Comparison of ENCODE assay signal across 1 cellular context in the genomic region with DNA sequence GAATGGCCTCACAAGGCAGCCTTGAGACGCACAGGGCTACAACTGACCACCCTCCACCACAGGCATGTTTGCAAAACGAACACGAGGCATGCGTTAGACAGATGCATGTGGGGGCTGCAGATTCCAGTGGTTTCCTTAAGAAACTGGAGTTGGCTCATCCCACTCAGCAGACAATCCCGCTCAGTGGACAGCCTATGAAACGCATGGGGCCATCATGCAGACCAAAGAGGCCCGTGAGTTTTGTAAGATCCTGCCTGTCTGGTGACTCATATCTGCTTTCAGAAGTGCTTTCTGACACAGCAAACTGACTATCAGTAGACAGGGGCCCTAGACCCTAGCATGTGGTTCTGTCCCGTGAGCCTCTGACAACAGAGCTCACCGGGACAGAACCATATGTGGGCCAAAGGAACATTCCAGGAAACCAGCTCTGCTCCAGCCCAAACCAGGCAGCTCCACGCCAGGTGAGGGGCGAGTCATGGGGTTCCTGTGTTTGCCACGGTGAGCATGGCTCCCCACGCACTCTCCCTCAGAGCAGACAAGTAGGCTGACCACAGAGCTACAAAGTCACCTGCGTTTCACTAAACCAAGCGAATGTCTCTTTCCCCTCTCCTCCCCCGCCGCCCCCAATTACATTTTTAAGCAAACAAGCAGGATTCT.
TF ChIP-seq lines count a peak whose summit lies in the region.

No MANE protein-coding gene starts in this region.

TF ChIP-seq in K562, 482 proteins besides CTCF, POLR2A, EP300 and RAD21 (continued from another document and continues in another):
- no peak for TF ChIP-seq ZNF316 (IDR thresholded peaks at IDR 0.05)
- no peak for TF ChIP-seq NR2C1 (IDR thresholded peaks at IDR 0.05)
- TF ChIP-seq NR2C1 (tag; IDR thresholded peaks at IDR 0.05): no peak
- no peak for TF ChIP-seq RBBP5 (IDR thresholded peaks at IDR 0.05; ENCODE audit: borderline replicate concordance, insufficient read depth, low read length, poor library complexity, severe bottlenecking)
- TF ChIP-seq, protein P1, sequence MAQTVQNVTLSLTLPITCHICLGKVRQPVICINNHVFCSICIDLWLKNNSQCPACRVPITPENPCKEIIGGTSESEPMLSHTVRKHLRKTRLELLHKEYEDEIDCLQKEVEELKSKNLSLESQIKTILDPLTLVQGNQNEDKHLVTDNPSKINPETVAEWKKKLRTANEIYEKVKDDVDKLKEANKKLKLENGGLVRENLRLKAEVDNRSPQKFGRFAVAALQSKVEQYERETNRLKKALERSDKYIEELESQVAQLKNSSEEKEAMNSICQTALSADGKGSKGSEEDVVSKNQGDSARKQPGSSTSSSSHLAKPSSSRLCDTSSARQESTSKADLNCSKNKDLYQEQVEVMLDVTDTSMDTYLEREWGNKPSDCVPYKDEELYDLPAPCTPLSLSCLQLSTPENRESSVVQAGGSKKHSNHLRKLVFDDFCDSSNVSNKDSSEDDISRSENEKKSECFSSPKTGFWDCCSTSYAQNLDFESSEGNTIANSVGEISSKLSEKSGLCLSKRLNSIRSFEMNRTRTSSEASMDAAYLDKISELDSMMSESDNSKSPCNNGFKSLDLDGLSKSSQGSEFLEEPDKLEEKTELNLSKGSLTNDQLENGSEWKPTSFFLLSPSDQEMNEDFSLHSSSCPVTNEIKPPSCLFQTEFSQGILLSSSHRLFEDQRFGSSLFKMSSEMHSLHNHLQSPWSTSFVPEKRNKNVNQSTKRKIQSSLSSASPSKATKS (CRISPR knock-in tag; IDR thresholded peaks at IDR 0.05): no peak
- TF ChIP-seq ZNF175 (CRISPR knock-in tag; IDR thresholded peaks at IDR 0.05; ENCODE audit: low read depth): no peak
- TF ChIP-seq, protein P2, sequence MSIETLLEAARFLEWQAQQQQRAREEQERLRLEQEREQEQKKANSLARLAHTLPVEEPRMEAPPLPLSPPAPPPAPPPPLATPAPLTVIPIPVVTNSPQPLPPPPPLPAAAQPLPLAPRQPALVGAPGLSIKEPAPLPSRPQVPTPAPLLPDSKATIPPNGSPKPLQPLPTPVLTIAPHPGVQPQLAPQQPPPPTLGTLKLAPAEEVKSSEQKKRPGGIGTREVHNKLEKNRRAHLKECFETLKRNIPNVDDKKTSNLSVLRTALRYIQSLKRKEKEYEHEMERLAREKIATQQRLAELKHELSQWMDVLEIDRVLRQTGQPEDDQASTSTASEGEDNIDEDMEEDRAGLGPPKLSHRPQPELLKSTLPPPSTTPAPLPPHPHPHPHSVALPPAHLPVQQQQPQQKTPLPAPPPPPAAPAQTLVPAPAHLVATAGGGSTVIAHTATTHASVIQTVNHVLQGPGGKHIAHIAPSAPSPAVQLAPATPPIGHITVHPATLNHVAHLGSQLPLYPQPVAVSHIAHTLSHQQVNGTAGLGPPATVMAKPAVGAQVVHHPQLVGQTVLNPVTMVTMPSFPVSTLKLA (conservative IDR thresholded peaks at IDR 0.05): 0 out of 4 replicates have a peak, but pooled peaks of 1 of the 2 experiments have one; percentile 37
- no peak for TF ChIP-seq RFX5 (IDR thresholded peaks at IDR 0.05; ENCODE audit: low read depth, low read length)
- TF ChIP-seq ARID1B (IDR thresholded peaks at IDR 0.05): peak; percentile 37; the same call in 1 of the 2 replicates
- no peak for TF ChIP-seq ETS2 (tag; IDR thresholded peaks at IDR 0.05; ENCODE audit: borderline replicate concordance, poor library complexity, severe bottlenecking)
- TF ChIP-seq, protein P3, sequence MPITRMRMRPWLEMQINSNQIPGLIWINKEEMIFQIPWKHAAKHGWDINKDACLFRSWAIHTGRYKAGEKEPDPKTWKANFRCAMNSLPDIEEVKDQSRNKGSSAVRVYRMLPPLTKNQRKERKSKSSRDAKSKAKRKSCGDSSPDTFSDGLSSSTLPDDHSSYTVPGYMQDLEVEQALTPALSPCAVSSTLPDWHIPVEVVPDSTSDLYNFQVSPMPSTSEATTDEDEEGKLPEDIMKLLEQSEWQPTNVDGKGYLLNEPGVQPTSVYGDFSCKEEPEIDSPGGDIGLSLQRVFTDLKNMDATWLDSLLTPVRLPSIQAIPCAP (CRISPR knock-in tag; IDR thresholded peaks at IDR 0.05; ENCODE audit: borderline replicate concordance): no peak
- TF ChIP-seq, protein P4, sequence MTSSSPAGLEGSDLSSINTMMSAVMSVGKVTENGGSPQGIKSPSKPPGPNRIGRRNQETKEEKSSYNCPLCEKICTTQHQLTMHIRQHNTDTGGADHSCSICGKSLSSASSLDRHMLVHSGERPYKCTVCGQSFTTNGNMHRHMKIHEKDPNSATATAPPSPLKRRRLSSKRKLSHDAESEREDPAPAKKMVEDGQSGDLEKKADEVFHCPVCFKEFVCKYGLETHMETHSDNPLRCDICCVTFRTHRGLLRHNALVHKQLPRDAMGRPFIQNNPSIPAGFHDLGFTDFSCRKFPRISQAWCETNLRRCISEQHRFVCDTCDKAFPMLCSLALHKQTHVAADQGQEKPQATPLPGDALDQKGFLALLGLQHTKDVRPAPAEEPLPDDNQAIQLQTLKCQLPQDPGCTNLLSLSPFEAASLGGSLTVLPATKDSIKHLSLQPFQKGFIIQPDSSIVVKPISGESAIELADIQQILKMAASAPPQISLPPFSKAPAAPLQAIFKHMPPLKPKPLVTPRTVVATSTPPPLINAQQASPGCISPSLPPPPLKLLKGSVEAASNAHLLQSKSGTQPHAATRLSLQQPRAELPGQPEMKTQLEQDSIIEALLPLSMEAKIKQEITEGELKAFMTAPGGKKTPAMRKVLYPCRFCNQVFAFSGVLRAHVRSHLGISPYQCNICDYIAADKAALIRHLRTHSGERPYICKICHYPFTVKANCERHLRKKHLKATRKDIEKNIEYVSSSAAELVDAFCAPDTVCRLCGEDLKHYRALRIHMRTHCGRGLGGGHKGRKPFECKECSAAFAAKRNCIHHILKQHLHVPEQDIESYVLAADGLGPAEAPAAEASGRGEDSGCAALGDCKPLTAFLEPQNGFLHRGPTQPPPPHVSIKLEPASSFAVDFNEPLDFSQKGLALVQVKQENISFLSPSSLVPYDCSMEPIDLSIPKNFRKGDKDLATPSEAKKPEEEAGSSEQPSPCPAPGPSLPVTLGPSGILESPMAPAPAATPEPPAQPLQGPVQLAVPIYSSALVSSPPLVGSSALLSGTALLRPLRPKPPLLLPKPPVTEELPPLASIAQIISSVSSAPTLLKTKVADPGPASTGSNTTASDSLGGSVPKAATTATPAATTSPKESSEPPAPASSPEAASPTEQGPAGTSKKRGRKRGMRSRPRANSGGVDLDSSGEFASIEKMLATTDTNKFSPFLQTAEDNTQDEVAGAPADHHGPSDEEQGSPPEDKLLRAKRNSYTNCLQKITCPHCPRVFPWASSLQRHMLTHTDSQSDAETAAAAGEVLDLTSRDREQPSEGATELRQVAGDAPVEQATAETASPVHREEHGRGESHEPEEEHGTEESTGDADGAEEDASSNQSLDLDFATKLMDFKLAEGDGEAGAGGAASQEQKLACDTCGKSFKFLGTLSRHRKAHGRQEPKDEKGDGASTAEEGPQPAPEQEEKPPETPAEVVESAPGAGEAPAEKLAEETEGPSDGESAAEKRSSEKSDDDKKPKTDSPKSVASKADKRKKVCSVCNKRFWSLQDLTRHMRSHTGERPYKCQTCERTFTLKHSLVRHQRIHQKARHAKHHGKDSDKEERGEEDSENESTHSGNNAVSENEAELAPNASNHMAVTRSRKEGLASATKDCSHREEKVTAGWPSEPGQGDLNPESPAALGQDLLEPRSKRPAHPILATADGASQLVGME (CRISPR knock-in tag; IDR thresholded peaks at IDR 0.05): no peak
- 0 out of 2 replicates have a peak, but pooled peaks have one; percentile 47 for TF ChIP-seq SMAD4 (CRISPR knock-in tag; conservative IDR thresholded peaks at IDR 0.05)
- TF ChIP-seq ZNF707 (CRISPR knock-in tag; conservative IDR thresholded peaks at IDR 0.05): no peak
- TF ChIP-seq SRSF1 (IDR thresholded peaks at IDR 0.05; ENCODE audit: low read depth, low read length): no peak
- TF ChIP-seq, protein P5, sequence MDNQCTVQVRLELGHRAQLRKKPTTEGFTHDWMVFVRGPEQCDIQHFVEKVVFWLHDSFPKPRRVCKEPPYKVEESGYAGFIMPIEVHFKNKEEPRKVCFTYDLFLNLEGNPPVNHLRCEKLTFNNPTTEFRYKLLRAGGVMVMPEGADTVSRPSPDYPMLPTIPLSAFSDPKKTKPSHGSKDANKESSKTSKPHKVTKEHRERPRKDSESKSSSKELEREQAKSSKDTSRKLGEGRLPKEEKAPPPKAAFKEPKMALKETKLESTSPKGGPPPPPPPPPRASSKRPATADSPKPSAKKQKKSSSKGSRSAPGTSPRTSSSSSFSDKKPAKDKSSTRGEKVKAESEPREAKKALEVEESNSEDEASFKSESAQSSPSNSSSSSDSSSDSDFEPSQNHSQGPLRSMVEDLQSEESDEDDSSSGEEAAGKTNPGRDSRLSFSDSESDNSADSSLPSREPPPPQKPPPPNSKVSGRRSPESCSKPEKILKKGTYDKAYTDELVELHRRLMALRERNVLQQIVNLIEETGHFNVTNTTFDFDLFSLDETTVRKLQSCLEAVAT (IDR thresholded peaks at IDR 0.05): no peak
- no peak for TF ChIP-seq ASH1L (IDR thresholded peaks at IDR 0.05; ENCODE audit: borderline replicate concordance, low read depth, partially characterized antibody)
- peak; percentile 79 for TF ChIP-seq JUND (IDR thresholded peaks at IDR 0.05; ENCODE audit: borderline replicate concordance, low read depth, low read length)
- peak; percentile 75; the same call in 1 of the 3 replicates for TF ChIP-seq JUND (tag; IDR thresholded peaks at IDR 0.05; ENCODE audit: borderline replicate concordance, low read depth, low read length)
- TF ChIP-seq ZC3H8 (IDR thresholded peaks at IDR 0.05): no peak
- peak; percentile 21; the same call in 1 of the 2 replicates for TF ChIP-seq CBFA2T3 (IDR thresholded peaks at IDR 0.05)
- no peak for TF ChIP-seq TCF7L2 (IDR thresholded peaks at IDR 0.05; ENCODE audit: low read depth, low read length)
- TF ChIP-seq, protein P6, sequence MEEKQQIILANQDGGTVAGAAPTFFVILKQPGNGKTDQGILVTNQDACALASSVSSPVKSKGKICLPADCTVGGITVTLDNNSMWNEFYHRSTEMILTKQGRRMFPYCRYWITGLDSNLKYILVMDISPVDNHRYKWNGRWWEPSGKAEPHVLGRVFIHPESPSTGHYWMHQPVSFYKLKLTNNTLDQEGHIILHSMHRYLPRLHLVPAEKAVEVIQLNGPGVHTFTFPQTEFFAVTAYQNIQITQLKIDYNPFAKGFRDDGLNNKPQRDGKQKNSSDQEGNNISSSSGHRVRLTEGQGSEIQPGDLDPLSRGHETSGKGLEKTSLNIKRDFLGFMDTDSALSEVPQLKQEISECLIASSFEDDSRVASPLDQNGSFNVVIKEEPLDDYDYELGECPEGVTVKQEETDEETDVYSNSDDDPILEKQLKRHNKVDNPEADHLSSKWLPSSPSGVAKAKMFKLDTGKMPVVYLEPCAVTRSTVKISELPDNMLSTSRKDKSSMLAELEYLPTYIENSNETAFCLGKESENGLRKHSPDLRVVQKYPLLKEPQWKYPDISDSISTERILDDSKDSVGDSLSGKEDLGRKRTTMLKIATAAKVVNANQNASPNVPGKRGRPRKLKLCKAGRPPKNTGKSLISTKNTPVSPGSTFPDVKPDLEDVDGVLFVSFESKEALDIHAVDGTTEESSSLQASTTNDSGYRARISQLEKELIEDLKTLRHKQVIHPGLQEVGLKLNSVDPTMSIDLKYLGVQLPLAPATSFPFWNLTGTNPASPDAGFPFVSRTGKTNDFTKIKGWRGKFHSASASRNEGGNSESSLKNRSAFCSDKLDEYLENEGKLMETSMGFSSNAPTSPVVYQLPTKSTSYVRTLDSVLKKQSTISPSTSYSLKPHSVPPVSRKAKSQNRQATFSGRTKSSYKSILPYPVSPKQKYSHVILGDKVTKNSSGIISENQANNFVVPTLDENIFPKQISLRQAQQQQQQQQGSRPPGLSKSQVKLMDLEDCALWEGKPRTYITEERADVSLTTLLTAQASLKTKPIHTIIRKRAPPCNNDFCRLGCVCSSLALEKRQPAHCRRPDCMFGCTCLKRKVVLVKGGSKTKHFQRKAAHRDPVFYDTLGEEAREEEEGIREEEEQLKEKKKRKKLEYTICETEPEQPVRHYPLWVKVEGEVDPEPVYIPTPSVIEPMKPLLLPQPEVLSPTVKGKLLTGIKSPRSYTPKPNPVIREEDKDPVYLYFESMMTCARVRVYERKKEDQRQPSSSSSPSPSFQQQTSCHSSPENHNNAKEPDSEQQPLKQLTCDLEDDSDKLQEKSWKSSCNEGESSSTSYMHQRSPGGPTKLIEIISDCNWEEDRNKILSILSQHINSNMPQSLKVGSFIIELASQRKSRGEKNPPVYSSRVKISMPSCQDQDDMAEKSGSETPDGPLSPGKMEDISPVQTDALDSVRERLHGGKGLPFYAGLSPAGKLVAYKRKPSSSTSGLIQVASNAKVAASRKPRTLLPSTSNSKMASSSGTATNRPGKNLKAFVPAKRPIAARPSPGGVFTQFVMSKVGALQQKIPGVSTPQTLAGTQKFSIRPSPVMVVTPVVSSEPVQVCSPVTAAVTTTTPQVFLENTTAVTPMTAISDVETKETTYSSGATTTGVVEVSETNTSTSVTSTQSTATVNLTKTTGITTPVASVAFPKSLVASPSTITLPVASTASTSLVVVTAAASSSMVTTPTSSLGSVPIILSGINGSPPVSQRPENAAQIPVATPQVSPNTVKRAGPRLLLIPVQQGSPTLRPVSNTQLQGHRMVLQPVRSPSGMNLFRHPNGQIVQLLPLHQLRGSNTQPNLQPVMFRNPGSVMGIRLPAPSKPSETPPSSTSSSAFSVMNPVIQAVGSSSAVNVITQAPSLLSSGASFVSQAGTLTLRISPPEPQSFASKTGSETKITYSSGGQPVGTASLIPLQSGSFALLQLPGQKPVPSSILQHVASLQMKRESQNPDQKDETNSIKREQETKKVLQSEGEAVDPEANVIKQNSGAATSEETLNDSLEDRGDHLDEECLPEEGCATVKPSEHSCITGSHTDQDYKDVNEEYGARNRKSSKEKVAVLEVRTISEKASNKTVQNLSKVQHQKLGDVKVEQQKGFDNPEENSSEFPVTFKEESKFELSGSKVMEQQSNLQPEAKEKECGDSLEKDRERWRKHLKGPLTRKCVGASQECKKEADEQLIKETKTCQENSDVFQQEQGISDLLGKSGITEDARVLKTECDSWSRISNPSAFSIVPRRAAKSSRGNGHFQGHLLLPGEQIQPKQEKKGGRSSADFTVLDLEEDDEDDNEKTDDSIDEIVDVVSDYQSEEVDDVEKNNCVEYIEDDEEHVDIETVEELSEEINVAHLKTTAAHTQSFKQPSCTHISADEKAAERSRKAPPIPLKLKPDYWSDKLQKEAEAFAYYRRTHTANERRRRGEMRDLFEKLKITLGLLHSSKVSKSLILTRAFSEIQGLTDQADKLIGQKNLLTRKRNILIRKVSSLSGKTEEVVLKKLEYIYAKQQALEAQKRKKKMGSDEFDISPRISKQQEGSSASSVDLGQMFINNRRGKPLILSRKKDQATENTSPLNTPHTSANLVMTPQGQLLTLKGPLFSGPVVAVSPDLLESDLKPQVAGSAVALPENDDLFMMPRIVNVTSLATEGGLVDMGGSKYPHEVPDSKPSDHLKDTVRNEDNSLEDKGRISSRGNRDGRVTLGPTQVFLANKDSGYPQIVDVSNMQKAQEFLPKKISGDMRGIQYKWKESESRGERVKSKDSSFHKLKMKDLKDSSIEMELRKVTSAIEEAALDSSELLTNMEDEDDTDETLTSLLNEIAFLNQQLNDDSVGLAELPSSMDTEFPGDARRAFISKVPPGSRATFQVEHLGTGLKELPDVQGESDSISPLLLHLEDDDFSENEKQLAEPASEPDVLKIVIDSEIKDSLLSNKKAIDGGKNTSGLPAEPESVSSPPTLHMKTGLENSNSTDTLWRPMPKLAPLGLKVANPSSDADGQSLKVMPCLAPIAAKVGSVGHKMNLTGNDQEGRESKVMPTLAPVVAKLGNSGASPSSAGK (IDR thresholded peaks at IDR 0.05): peak; percentile 23; the same call in 1 of the 2 replicates
- TF ChIP-seq CSDE1 (IDR thresholded peaks at IDR 0.05): no peak
- TF ChIP-seq, protein P7, sequence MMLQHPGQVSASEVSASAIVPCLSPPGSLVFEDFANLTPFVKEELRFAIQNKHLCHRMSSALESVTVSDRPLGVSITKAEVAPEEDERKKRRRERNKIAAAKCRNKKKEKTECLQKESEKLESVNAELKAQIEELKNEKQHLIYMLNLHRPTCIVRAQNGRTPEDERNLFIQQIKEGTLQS (IDR thresholded peaks at IDR 0.05): peak; percentile 77
- TF ChIP-seq, protein P7 (CRISPR knock-in tag; conservative IDR thresholded peaks at IDR 0.05): no peak
